26 cellular contexts compared by ENCODE assay signal in genomic region chr13:43990829-43991228, GRCh38.
"Had no signal": no experiment of that assay in that cellular context is flagged by ENCODE, and none has a peak within 500 bp of the region (broad histone marks: within the 10 kb centered on the region; RNA-seq: fewer than 3 reads in every experiment).

No MANE protein-coding gene starts in this region.

- H3K4me1 ChIP-seq: breast epithelium, colonic mucosa had no signal

- H3K4me3 ChIP-seq: body of pancreas, breast epithelium, cardiac muscle cell, colonic mucosa, esophagus squamous epithelium, gastroesophageal sphincter had no signal

- H3K4me1 Mint-ChIP-seq: activated CD4-positive, alpha-beta memory T cell treated with anti-CD3 and anti-CD28 coated beads, Interleukin-2, amount 10 ng/mL, durations not matched to agents 7 days and 5 days; activated CD4-positive, alpha-beta T cell treated with anti-CD3 and anti-CD28 coated beads, Interleukin-2, amount 10 ng/mL, durations not matched to agents 7 days and 5 days; activated naive CD4-positive, alpha-beta T cell treated with anti-CD3 and anti-CD28 coated beads, Interleukin-2, amount 10 ng/mL, durations not matched to agents 7 days and 5 days; activated naive CD8-positive, alpha-beta T cell treated with anti-CD3 and anti-CD28 coated beads, Interleukin-2, amount 10 ng/mL, durations not matched to agents 7 days and 5 days had no signal

- H3K36me3 ChIP-seq: breast epithelium, cardiac muscle cell, colonic mucosa, esophagus squamous epithelium, gastroesophageal sphincter had no signal

- H3K27me3 Mint-ChIP-seq: activated CD4-positive, alpha-beta T cell treated with anti-CD3 and anti-CD28 coated beads, Interleukin-2, amount 10 ng/mL, durations not matched to agents 7 days and 5 days had no signal

- H3K4me3 Mint-ChIP-seq: activated CD4-positive, alpha-beta memory T cell treated with anti-CD3 and anti-CD28 coated beads, Interleukin-2, amount 10 ng/mL, durations not matched to agents 7 days and 5 days; activated CD4-positive, alpha-beta T cell treated with anti-CD3 and anti-CD28 coated beads, Interleukin-2, amount 10 ng/mL, durations not matched to agents 7 days and 5 days; activated naive CD4-positive, alpha-beta T cell treated with anti-CD3 and anti-CD28 coated beads, Interleukin-2, amount 10 ng/mL, durations not matched to agents 7 days and 5 days; activated naive CD8-positive, alpha-beta T cell treated with anti-CD3 and anti-CD28 coated beads, Interleukin-2, amount 10 ng/mL, durations not matched to agents 7 days and 5 days; activated T-cell treated with anti-CD3 and anti-CD28 coated beads, Interleukin-2, amount 50 U/mL, for 24 hours; activated T-cell treated with anti-CD3 and anti-CD28 coated beads, Interleukin-2, amount 50 U/mL, for 72 hours had no signal

- H3K36me3 Mint-ChIP-seq: activated naive CD4-positive, alpha-beta T cell treated with anti-CD3 and anti-CD28 coated beads, Interleukin-2, amount 10 ng/mL, durations not matched to agents 7 days and 5 days; activated naive CD8-positive, alpha-beta T cell treated with anti-CD3 and anti-CD28 coated beads, Interleukin-2, amount 10 ng/mL, durations not matched to agents 7 days and 5 days had no signal

- H3K27me3 ChIP-seq: body of pancreas, breast epithelium, cardiac muscle cell, colonic mucosa, gastroesophageal sphincter had no signal

- H3K27ac Mint-ChIP-seq: activated CD4-positive, alpha-beta memory T cell treated with anti-CD3 and anti-CD28 coated beads, Interleukin-2, amount 10 ng/mL, durations not matched to agents 7 days and 5 days; activated CD4-positive, alpha-beta T cell treated with anti-CD3 and anti-CD28 coated beads, Interleukin-2, amount 10 ng/mL, durations not matched to agents 7 days and 5 days; activated naive CD4-positive, alpha-beta T cell treated with anti-CD3 and anti-CD28 coated beads, Interleukin-2, amount 10 ng/mL, durations not matched to agents 7 days and 5 days; activated naive CD4-positive, alpha-beta T cell treated with anti-CD3 and anti-CD28 coated beads, Interleukin-2, amount 50 U/mL, for 72 hours; activated naive CD8-positive, alpha-beta T cell treated with anti-CD3 and anti-CD28 coated beads, Interleukin-2, amount 10 ng/mL, durations not matched to agents 7 days and 5 days; activated T-cell treated with anti-CD3 and anti-CD28 coated beads, Interleukin-2, amount 50 U/mL, for 24 hours; activated T-cell treated with anti-CD3 and anti-CD28 coated beads, Interleukin-2, amount 50 U/mL, for 72 hours had no signal

- H3K9me3 ChIP-seq: body of pancreas, breast epithelium, colonic mucosa had no signal

- DNase-seq: activated CD4-positive, alpha-beta memory T cell treated with anti-CD3 and anti-CD28 coated beads, Interleukin-2, amount 10 ng/mL, durations not matched to agents 7 days and 5 days; activated CD4-positive, alpha-beta T cell treated with anti-CD3 and anti-CD28 coated beads for 1 hour; activated CD4-positive, alpha-beta T cell treated with anti-CD3 and anti-CD28 coated beads for 4 hours; activated CD4-positive, alpha-beta T cell treated with anti-CD3 and anti-CD28 coated beads, Interleukin-2, amount 10 ng/mL, durations not matched to agents 7 days and 5 days; activated CD4-positive, alpha-beta T cell treated with anti-CD3 and anti-CD28 coated beads, Interleukin-2, amount 50 U/mL, for 4 hours; activated CD8-positive, alpha-beta memory T cell treated with anti-CD3 and anti-CD28 coated beads, Interleukin-2, amount 50 U/mL, for 48 hours; activated gamma-delta T cell; activated naive CD4-positive, alpha-beta T cell; activated naive CD4-positive, alpha-beta T cell treated with anti-CD3 and anti-CD28 coated beads, Interleukin-2, amount 10 ng/mL, durations not matched to agents 7 days and 5 days; activated naive CD8-positive, alpha-beta T cell treated with anti-CD3 and anti-CD28 coated beads, Interleukin-2, amount 10 ng/mL, durations not matched to agents 7 days and 5 days; activated T-cell treated with anti-CD3 and anti-CD28 coated beads for 4 hours; activated T-cell treated with anti-CD3 and anti-CD28 coated beads, Interleukin-2, amount 50 U/mL, for 24 hours; activated T-cell treated with anti-CD3 and anti-CD28 coated beads, Interleukin-2, amount 50 U/mL, for 72 hours; body of pancreas; central memory CD4-positive, alpha-beta T cell; cerebellar nuclear complex; colonic mucosa; effector CD8-positive, alpha-beta T cell; esophagus squamous epithelium; foreskin melanocyte; T-helper 2 cell had no signal

- H3K9me3 Mint-ChIP-seq: activated CD4-positive, alpha-beta memory T cell treated with anti-CD3 and anti-CD28 coated beads, Interleukin-2, amount 10 ng/mL, durations not matched to agents 7 days and 5 days had no signal

- H3K27ac ChIP-seq: body of pancreas, breast epithelium, colonic mucosa, epithelial cell of prostate, esophagus squamous epithelium, gastroesophageal sphincter had no signal

- ATAC-seq: activated naive CD4-positive, alpha-beta T cell treated with anti-CD3 and anti-CD28 coated beads, Interleukin-2, amount 50 U/mL, for 72 hours; activated T-cell treated with anti-CD3 and anti-CD28 coated beads, Interleukin-2, amount 50 U/mL, for 72 hours; body of pancreas; gastroesophageal sphincter had no signal
